Comparison of ENCODE assay signal across 8 cellular contexts in the genomic region with DNA sequence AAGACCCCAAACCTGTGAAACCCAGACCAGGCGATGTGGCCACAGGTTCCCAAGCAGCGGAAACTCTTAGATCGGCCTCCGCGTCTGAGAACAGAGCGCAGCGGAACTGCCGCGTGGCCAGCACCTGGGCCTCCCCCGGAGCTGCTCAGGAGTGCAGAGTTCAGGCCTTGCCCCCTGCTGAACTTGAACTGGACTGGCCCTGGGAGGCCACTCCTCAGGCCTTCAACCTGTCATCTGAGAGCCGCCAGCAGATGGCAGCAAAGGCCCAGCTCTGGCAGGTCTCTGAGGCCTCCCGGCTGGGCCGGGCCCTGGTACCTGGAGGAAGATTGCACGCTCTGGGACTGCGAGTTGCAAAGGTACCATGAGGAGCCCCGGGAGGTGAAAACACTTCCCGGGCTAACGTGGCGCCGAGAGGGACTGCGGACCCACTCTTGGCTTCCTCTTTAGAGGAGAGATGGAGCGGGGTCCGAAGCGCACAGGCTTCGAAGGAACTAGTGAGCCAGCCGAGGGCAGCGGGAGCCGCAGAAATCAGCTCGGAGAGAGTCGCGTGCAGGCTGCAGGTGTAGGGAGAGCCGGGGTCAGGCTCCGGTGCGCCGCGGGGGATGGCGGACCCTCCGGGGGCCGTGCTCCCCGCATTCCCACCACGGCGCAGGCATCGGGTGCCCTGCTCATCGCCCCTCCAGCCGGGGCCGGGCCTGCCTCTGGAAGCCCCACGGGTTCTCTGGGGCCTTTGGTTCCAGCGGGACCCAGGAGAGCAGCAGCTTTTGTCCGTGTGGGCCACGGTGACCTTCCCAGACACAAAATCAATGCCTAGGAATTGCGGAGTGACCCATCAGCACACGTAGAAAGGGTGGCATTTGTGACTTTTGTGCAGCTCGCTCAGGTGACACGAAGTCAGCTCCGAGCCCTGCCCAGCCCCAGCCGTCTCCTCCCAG.
DNase-seq lines count a peak whose midpoint lies in the region; ATAC-seq and TF ChIP-seq lines count a peak whose summit lies in the region.

No MANE protein-coding gene starts in this region.

- DNase-seq in Ammon's horn (ENCODE audit: low spot score) (peak; percentile 81), NCI-H526 treated with DMSO at 0.1 percent for 48 hours (lab: John Stamatoyannopoulos, UW) (peak; percentile 52), lung (ENCODE audit: low spot score) (peak; percentile 89)
- peak; percentile 92 for DNase-seq in activated CD8-positive, alpha-beta T cell treated with anti-CD3 and anti-CD28 coated beads for 36 hours
- peak; percentile 73 to 86 (median 79) for DNase-seq in stimulated activated CD4-positive, alpha-beta T cell treated with anti-CD3 and anti-CD28 coated beads, TNF-alpha, amount 100 ng/mL, for 48 hours (ENCODE audit: low read depth in 3 of 3)

- H3K4me1 Mint-ChIP-seq in activated CD8-positive, alpha-beta T cell treated with anti-CD3 and anti-CD28 coated beads for 36 hours (ENCODE audit: low read depth), result peaks cover 5% of the 10 kb centered on the region

- no peaks in the 10 kb centered on the region for H3K36me3 Mint-ChIP-seq in activated CD8-positive, alpha-beta T cell treated with anti-CD3 and anti-CD28 coated beads for 36 hours (ENCODE audit: low read depth)

- 16 to 18% methylated on average over 50 to 56 of the region's 56 CpGs for WGBS in lung, 2 donors

- peak; percentile 91 for TF ChIP-seq CTCF in activated CD8-positive, alpha-beta T cell treated with anti-CD3 and anti-CD28 coated beads for 36 hours (IDR thresholded peaks at IDR 0.05)
- peak; percentile 77 for TF ChIP-seq CTCF in lung (IDR thresholded peaks at IDR 0.05; ENCODE audit: control extremely low read depth, extremely low read depth)

- POLR2A ChIA-PET in activated CD8-positive, alpha-beta T cell treated with anti-CD3 and anti-CD28 coated beads for 36 hours (lab: Charles Lee), result interaction anchor here (1.8 kb wide), 1 partner anchor 14 kb away, joined by 7 read pairs; no protein-coding TSS in a partner anchor

- peaks cover 2% of the 10 kb centered on the region for H3K9me3 Mint-ChIP-seq in activated CD8-positive, alpha-beta T cell treated with anti-CD3 and anti-CD28 coated beads for 36 hours

- CTCF ChIA-PET in activated CD8-positive, alpha-beta T cell treated with anti-CD3 and anti-CD28 coated beads for 36 hours (lab: Charles Lee), result interaction anchor here (0.7 to 6.4 kb wide), 29 partner anchors 8 to 1986 kb away, joined by 3 to 77 read pairs (median 4); no protein-coding TSS in a partner anchor

- H3K27me3 Mint-ChIP-seq in activated CD8-positive, alpha-beta T cell treated with anti-CD3 and anti-CD28 coated beads for 36 hours, result peaks cover 14% of the 10 kb centered on the region

- H3K9ac ChIP-seq in duodenal mucosa (ENCODE audit: low read depth in 1 of 2, low read length in 2 of 2), result peak overlapping the region in 1 of 2 donors; percentile 32

- H3K36me3 ChIP-seq in duodenal mucosa (ENCODE audit: control insufficient read depth in 1 of 2, insufficient read depth in 2 of 2, low read length in 2 of 2) (no peaks in the 10 kb centered on the region), lung (ENCODE audit: control insufficient read depth in 2 of 2, insufficient read depth in 2 of 2, low read length in 2 of 2) (no peaks in the 10 kb centered on the region)

- peaks cover 18 to 24% of the 10 kb centered on the region in 2 donors for H3K27me3 ChIP-seq in duodenal mucosa (ENCODE audit: control insufficient read depth in 1 of 2, insufficient read depth in 2 of 2, low read length in 2 of 2)
- H3K27me3 ChIP-seq in lung (ENCODE audit: control insufficient read depth, insufficient read depth), result no peaks in the 10 kb centered on the region

- H3K27ac ChIP-seq in duodenal mucosa (ENCODE audit: low read depth, low read length), result no peak overlapping the region
- no peak overlapping the region for H3K27ac ChIP-seq in lung (ENCODE audit: low read depth in 1 of 2, low read length in 1 of 2)

- H3K27ac Mint-ChIP-seq in activated CD8-positive, alpha-beta T cell treated with anti-CD3 and anti-CD28 coated beads for 36 hours, result no peak overlapping the region

- ATAC-seq in GM19023 (IDR thresholded peaks at IDR 0.05; ENCODE audit: unreplicated experiment) (peak; percentile 98), HG03175 (IDR thresholded peaks at IDR 0.05; ENCODE audit: unreplicated experiment) (peak; percentile 97), lung (ENCODE audit: insufficient read depth, low FRiP score) (peak; percentile 89)
- ATAC-seq in activated CD8-positive, alpha-beta T cell treated with anti-CD3 and anti-CD28 coated beads for 36 hours, result peak; percentile 94

- H3K9me3 ChIP-seq in duodenal mucosa (ENCODE audit: control insufficient read depth in 1 of 2, low read length in 2 of 2) (peaks cover 5 to 7% of the 10 kb centered on the region in 2 donors), lung (ENCODE audit: control insufficient read depth in 2 of 2, insufficient read depth in 1 of 2, low read length in 1 of 2) (peaks cover 0 to 14% of the 10 kb centered on the region in 2 donors)

- H3K4me3 ChIP-seq in duodenal mucosa (ENCODE audit: low read depth in 1 of 2, low read length in 2 of 2), result peak overlapping the region; percentile 54 to 61
- no peak overlapping the region for H3K4me3 ChIP-seq in lung

- H3K4me3 Mint-ChIP-seq in activated CD8-positive, alpha-beta T cell treated with anti-CD3 and anti-CD28 coated beads for 36 hours, result peak overlapping the region; percentile 63

- H3K4me1 ChIP-seq in duodenal mucosa (ENCODE audit: control insufficient read depth in 1 of 2, insufficient read depth in 2 of 2, low read length in 2 of 2), result peaks cover 4 to 10% of the 10 kb centered on the region in 2 donors
- H3K4me1 ChIP-seq in lung (ENCODE audit: control insufficient read depth in 2 of 2, insufficient read depth in 2 of 2, low read length in 2 of 2), result no peaks in the 10 kb centered on the region

- intact Hi-C loops in activated CD8-positive, alpha-beta T cell treated with anti-CD3 and anti-CD28 coated beads for 36 hours (cut with micrococcal nuclease), result no loop called here
